ENCODE assay signal across 22 cellular contexts in the genomic region with DNA sequence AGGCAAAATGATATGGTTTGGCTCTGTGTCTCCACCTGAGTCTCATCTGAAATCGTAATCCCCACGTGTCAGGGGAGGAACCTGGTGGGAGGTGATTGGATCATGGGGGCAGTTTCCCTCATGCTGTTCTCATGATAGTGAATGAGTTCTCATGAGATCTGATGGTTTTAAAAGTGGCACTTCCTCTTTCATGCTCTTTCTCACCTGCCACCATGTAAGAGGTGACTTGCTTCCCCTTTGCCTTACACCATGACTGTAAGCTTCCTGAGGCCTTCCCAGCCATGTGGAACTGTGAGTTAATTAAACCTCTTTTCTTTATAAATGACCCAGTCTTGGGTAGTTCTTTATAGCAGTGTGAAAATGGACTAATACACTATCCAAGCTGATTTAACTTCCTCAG. TPM values are rescaled to one million over a fixed set of nuclear protein-coding genes. Genes with fewer than 3 reads are reported as not detected.
"Had no signal": no experiment of that assay in that cellular context is flagged by ENCODE, and none has a peak within 500 bp of the region (broad histone marks: within the 10 kb centered on the region; RNA-seq: fewer than 3 reads in every experiment).

No MANE protein-coding gene starts in this region.

RNA-seq across cellular contexts. Expression of a gene that starts 13.9 kb away (rescaled TPM):
- total RNA-seq: activated B cell treated with CpG ODN at 0.5 μM for 24 hours; activated CD4-positive, alpha-beta memory T cell treated with anti-CD3 and anti-CD28 coated beads for 36 hours; activated CD4-positive, alpha-beta T cell treated with anti-CD3 and anti-CD28 coated beads, Interleukin-2, amount 10 ng/mL, durations not matched to agents 24 days and 14 days; activated CD8-positive, alpha-beta memory T cell treated with anti-CD3 and anti-CD28 coated beads for 36 hours; activated CD8-positive, alpha-beta T cell treated with anti-CD3 and anti-CD28 coated beads for 36 hours; activated naive CD4-positive, alpha-beta T cell treated with anti-CD3 and anti-CD28 coated beads for 36 hours; activated naive CD4-positive, alpha-beta T cell treated with anti-CD3 and anti-CD28 coated beads, Interleukin-2, amount 50 U/mL, for 72 hours; activated naive CD8-positive, alpha-beta T cell treated with anti-CD3 and anti-CD28 coated beads for 36 hours; activated T-cell treated with anti-CD3 and anti-CD28 coated beads, Interleukin-2, amount 50 U/mL, for 4 hours; activated T-cell treated with anti-CD3 and anti-CD28 coated beads, Interleukin-2, amount 50 U/mL, for 72 hours; activated T-helper 1 cell treated with anti-CD3 and anti-CD28 coated beads, Interleukin-12 subunit alpha, Interleukin-12 subunit beta, Interleukin-2, Interleukin-4 antibody, amounts not matched to agents 30 ng/mL and 10 ng/mL and 1 ng/mL, durations not matched to agents 14 hours and 24 hours and 36 hours; activated T-helper 17 cell treated with anti-CD3 and anti-CD28 coated beads, Interleukin-2, amount 50 U/mL, for 72 hours; adrenal gland; aorta; astrocyte; body of pancreas; breast epithelium; cardiac septum; cerebellum; T-helper 1 cell treated with Interleukin-12 subunit alpha and Interleukin-12 subunit beta and Interleukin-4 antibody, amounts not matched to agents 30 ng/mL and 1 ng/mL, for 36 hours; T-helper 17 cell; T-helper 2 cell treated with Interferon-gamma antibody and Interleukin-4, amounts not matched to agents 100 ng/mL and 5 ng/mL, for 36 hours had no signal
- polyA plus RNA-seq: adrenal gland, aorta had no signal
